In the genomic region with DNA sequence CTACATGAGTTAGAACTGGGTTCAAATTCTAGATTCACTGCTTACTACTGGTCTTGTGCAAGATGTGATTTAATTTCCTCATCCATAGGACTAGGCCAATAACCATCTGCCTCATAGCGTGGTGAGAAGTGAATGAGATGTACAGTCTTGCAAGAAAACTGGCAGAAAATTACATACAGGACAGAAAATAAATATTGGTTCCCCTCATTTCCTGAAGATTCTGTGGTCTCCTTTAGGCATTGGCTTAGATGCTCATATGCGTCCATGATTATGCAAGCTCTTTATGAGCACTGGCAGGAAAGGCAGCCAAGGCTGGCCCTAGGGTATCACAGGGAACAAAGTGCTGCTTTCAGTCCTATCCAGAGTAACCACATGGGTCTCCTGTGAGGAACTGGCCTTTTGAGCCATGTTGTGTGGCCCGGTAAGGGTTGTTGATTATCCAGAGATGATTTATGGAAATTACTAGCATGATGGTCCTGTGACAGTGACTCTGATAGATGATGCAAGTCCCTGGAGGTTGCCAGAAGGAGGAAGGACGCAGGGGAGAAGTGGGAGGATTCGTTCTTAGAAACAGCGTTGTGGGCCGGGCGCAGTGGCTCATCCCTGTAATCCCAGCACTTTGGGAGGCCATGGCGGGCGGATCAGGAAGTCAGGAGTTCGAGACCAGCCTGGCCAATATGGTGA, we compare ENCODE assay signal across 1 cellular context.
TF ChIP-seq lines count a peak whose summit lies in the region.

No MANE protein-coding gene starts in this region.

TF ChIP-seq in K562, 482 proteins besides CTCF, POLR2A, EP300 and RAD21 (continued from another document and continues in another):
- TF ChIP-seq SUPT5H (IDR thresholded peaks at IDR 0.05) (no peak), TSC22D4 (tag; IDR thresholded peaks at IDR 0.05) (no peak), ZZZ3 (IDR thresholded peaks at IDR 0.05) (no peak), PTTG1 (tag; IDR thresholded peaks at IDR 0.05; ENCODE audit: low read depth) (no peak), SMARCA5 (IDR thresholded peaks at IDR 0.05) (no peak), NUFIP1 (IDR thresholded peaks at IDR 0.05; ENCODE audit: partially characterized antibody) (no peak), ZNF282 (CRISPR knock-in tag; IDR thresholded peaks at IDR 0.05) (no peak), FOS (IDR thresholded peaks at IDR 0.05; ENCODE audit: extremely low read depth, insufficient read length) (no peak), MNT (conservative IDR thresholded peaks at IDR 0.05) (0 out of 4 replicates have a peak, but pooled peaks of 1 of the 2 experiments have one; percentile 14), FOXA3 (CRISPR knock-in tag; conservative IDR thresholded peaks at IDR 0.05 in 1 of 2, IDR thresholded peaks at IDR 0.05 in 1 of 2) (no peak), ZNF449 (CRISPR knock-in tag; IDR thresholded peaks at IDR 0.05) (no peak), RBM17 (IDR thresholded peaks at IDR 0.05; ENCODE audit: borderline replicate concordance, low read depth, low read length) (no peak), KLF1 (tag; IDR thresholded peaks at IDR 0.05) (no peak), MBD1 (CRISPR knock-in tag; IDR thresholded peaks at IDR 0.05) (no peak), ARID3A (IDR thresholded peaks at IDR 0.05; ENCODE audit: borderline replicate concordance, low read depth, low read length) (0 out of 2 replicates have a peak, but pooled peaks have one; percentile 13), ZNF311 (CRISPR knock-in tag; IDR thresholded peaks at IDR 0.05) (no peak), ZNF592 (IDR thresholded peaks at IDR 0.05) (no peak), BCL6 (CRISPR knock-in tag; IDR thresholded peaks at IDR 0.05) (no peak), HDAC2 (IDR thresholded peaks at IDR 0.05) (peak; percentile 49; the same call in 1 of the 2 replicates), ADNP (tag; IDR thresholded peaks at IDR 0.05) (peak; percentile 85), ZBED1 (IDR thresholded peaks at IDR 0.05) (no peak), ZNF316 (IDR thresholded peaks at IDR 0.05) (no peak), RBM15 (IDR thresholded peaks at IDR 0.05; ENCODE audit: insufficient read depth, low read length) (no peak), EP400 (IDR thresholded peaks at IDR 0.05) (peak; percentile 58), HLTF (IDR thresholded peaks at IDR 0.05) (no peak)
- TF ChIP-seq, protein P1, sequence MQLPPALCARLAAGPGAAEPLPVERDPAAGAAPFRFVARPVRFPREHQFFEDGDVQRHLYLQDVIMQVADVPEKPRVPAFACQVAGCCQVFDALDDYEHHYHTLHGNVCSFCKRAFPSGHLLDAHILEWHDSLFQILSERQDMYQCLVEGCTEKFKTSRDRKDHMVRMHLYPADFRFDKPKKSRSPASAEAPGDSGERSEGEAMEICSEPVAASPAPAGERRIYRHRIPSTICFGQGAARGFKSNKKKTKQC (CRISPR knock-in tag; IDR thresholded peaks at IDR 0.05): no peak
- TF ChIP-seq, protein P2, sequence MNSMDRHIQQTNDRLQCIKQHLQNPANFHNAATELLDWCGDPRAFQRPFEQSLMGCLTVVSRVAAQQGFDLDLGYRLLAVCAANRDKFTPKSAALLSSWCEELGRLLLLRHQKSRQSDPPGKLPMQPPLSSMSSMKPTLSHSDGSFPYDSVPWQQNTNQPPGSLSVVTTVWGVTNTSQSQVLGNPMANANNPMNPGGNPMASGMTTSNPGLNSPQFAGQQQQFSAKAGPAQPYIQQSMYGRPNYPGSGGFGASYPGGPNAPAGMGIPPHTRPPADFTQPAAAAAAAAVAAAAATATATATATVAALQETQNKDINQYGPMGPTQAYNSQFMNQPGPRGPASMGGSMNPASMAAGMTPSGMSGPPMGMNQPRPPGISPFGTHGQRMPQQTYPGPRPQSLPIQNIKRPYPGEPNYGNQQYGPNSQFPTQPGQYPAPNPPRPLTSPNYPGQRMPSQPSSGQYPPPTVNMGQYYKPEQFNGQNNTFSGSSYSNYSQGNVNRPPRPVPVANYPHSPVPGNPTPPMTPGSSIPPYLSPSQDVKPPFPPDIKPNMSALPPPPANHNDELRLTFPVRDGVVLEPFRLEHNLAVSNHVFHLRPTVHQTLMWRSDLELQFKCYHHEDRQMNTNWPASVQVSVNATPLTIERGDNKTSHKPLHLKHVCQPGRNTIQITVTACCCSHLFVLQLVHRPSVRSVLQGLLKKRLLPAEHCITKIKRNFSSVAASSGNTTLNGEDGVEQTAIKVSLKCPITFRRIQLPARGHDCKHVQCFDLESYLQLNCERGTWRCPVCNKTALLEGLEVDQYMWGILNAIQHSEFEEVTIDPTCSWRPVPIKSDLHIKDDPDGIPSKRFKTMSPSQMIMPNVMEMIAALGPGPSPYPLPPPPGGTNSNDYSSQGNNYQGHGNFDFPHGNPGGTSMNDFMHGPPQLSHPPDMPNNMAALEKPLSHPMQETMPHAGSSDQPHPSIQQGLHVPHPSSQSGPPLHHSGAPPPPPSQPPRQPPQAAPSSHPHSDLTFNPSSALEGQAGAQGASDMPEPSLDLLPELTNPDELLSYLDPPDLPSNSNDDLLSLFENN (IDR thresholded peaks at IDR 0.05; ENCODE audit: low read depth in 2 of 2, low read length in 2 of 2): no peak
- TF ChIP-seq, protein P3, sequence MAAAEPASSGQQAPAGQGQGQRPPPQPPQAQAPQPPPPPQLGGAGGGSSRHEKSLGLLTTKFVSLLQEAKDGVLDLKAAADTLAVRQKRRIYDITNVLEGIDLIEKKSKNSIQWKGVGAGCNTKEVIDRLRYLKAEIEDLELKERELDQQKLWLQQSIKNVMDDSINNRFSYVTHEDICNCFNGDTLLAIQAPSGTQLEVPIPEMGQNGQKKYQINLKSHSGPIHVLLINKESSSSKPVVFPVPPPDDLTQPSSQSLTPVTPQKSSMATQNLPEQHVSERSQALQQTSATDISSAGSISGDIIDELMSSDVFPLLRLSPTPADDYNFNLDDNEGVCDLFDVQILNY (CRISPR knock-in tag; IDR thresholded peaks at IDR 0.05): no peak
- TF ChIP-seq, protein P4, sequence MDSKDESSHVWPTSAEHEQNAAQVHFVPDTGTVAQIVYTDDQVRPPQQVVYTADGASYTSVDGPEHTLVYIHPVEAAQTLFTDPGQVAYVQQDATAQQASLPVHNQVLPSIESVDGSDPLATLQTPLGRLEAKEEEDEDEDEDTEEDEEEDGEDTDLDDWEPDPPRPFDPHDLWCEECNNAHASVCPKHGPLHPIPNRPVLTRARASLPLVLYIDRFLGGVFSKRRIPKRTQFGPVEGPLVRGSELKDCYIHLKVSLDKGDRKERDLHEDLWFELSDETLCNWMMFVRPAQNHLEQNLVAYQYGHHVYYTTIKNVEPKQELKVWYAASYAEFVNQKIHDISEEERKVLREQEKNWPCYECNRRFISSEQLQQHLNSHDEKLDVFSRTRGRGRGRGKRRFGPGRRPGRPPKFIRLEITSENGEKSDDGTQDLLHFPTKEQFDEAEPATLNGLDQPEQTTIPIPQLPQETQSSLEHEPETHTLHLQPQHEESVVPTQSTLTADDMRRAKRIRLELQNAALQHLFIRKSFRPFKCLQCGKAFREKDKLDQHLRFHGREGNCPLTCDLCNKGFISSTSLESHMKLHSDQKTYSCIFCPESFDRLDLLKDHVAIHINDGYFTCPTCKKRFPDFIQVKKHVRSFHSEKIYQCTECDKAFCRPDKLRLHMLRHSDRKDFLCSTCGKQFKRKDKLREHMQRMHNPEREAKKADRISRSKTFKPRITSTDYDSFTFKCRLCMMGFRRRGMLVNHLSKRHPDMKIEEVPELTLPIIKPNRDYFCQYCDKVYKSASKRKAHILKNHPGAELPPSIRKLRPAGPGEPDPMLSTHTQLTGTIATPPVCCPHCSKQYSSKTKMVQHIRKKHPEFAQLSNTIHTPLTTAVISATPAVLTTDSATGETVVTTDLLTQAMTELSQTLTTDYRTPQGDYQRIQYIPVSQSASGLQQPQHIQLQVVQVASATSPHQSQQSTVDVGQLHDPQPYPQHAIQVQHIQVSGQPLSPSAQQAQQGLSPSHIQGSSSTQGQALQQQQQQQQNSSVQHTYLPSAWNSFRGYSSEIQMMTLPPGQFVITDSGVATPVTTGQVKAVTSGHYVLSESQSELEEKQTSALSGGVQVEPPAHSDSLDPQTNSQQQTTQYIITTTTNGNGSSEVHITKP (IDR thresholded peaks at IDR 0.05; ENCODE audit: partially characterized antibody): no peak
- TF ChIP-seq, protein P5, sequence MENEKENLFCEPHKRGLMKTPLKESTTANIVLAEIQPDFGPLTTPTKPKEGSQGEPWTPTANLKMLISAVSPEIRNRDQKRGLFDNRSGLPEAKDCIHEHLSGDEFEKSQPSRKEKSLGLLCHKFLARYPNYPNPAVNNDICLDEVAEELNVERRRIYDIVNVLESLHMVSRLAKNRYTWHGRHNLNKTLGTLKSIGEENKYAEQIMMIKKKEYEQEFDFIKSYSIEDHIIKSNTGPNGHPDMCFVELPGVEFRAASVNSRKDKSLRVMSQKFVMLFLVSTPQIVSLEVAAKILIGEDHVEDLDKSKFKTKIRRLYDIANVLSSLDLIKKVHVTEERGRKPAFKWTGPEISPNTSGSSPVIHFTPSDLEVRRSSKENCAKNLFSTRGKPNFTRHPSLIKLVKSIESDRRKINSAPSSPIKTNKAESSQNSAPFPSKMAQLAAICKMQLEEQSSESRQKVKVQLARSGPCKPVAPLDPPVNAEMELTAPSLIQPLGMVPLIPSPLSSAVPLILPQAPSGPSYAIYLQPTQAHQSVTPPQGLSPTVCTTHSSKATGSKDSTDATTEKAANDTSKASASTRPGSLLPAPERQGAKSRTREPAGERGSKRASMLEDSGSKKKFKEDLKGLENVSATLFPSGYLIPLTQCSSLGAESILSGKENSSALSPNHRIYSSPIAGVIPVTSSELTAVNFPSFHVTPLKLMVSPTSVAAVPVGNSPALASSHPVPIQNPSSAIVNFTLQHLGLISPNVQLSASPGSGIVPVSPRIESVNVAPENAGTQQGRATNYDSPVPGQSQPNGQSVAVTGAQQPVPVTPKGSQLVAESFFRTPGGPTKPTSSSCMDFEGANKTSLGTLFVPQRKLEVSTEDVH (IDR thresholded peaks at IDR 0.05; ENCODE audit: low read depth, partially characterized antibody): no peak
